8 cellular contexts compared by ENCODE assay signal in the genomic region with DNA sequence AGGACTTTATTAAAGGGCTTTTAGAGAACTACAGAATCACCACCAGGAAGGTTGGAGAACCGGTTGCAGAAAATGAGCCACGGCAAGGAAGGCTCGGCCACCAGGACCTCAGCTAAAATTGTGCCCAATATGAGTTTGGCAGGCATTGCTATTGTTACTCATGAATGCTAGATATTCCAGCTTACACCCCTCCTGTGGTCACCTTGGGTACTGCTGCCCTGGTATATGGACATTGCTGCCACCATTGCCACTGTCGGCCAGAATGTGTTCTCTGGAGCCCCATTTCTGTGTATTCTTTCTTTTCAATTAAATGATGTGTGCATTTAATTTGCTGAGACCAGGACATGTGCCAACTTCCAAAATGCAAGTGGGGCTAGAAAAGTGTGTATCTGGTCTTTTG.
DNase-seq lines count a peak whose midpoint lies in the region; ATAC-seq and TF ChIP-seq lines count a peak whose summit lies in the region.

No MANE protein-coding gene starts in this region.

- no peaks in the 10 kb centered on the region for H3K27me3 Mint-ChIP-seq in endothelial cell (ENCODE audit: unreplicated experiment)
- no peaks in the 10 kb centered on the region for H3K27me3 Mint-ChIP-seq in neural progenitor cell (ENCODE audit: insufficient read depth, low read depth)

- H3K4me1 Mint-ChIP-seq in endothelial cell (ENCODE audit: unreplicated experiment): no peaks in the 10 kb centered on the region
- H3K4me1 Mint-ChIP-seq in neural progenitor cell: no peaks in the 10 kb centered on the region

- no peak overlapping the region for H3K27ac Mint-ChIP-seq in endothelial cell (ENCODE audit: unreplicated experiment)
- no peak overlapping the region for H3K27ac Mint-ChIP-seq in neural progenitor cell

- peak; percentile 20 for DNase-seq in ELF-1 (ENCODE audit: low read depth, low spot score)
- DNase-seq in NB4 (ENCODE audit: low read depth): peak; percentile 39
- DNase-seq in endothelial cell (ENCODE audit: low spot score): peak; percentile 61
- peak; percentile 39 for DNase-seq in neural progenitor cell (ENCODE audit: low spot score)
- no peak for DNase-seq in germinal center (ENCODE audit: low spot score)
- DNase-seq in inferior parietal cortex (ENCODE audit: extremely low spot score): no peak
- DNase-seq in NCI-H2107 treated with DMSO at 0.1 percent for 48 hours (lab: John Stamatoyannopoulos, UW; ENCODE audit: unreplicated experiment): no peak

- H3F3A ChIP-seq in neural progenitor cell (ENCODE audit: low read depth): no peaks in the 10 kb centered on the region

- H3K36me3 Mint-ChIP-seq in endothelial cell (ENCODE audit: low read depth, unreplicated experiment) (no peaks in the 10 kb centered on the region), neural progenitor cell (no peaks in the 10 kb centered on the region)

- H3K9me3 Mint-ChIP-seq in endothelial cell (ENCODE audit: unreplicated experiment): no peaks in the 10 kb centered on the region
- no peaks in the 10 kb centered on the region for H3K9me3 Mint-ChIP-seq in neural progenitor cell

- TF ChIP-seq CTCF in NB4 (IDR thresholded peaks at IDR 0.05; ENCODE audit: low read depth, low read length): peak; percentile 69
- TF ChIP-seq CTCF in endothelial cell (IDR thresholded peaks at IDR 0.05; ENCODE audit: unreplicated experiment): peak; percentile 72
- peak; percentile 55 for TF ChIP-seq CTCF in neural progenitor cell (IDR thresholded peaks at IDR 0.05)

- H3K27me3 ChIP-seq in neural progenitor cell: no peaks in the 10 kb centered on the region

- H3K4me1 ChIP-seq in neural progenitor cell: no peaks in the 10 kb centered on the region

- no peaks in the 10 kb centered on the region for H4K20me1 ChIP-seq in neural progenitor cell (ENCODE audit: low read depth)

- H3K79me2 ChIP-seq in neural progenitor cell (ENCODE audit: low read depth): no peaks in the 10 kb centered on the region

- no peak overlapping the region for H2AFZ ChIP-seq in neural progenitor cell (replicated peaks)

- H3K9me3 ChIP-seq in neural progenitor cell (ENCODE audit: low read depth): no peaks in the 10 kb centered on the region

- no peak overlapping the region for H3K27ac ChIP-seq in neural progenitor cell

- TF ChIP-seq POLR2A in NB4 (IDR thresholded peaks at IDR 0.05; ENCODE audit: extremely low read depth, insufficient read length): no peak

- H3K4me3 ChIP-seq in NB4 (ENCODE audit: low read depth, low read length) (no peak overlapping the region), neural progenitor cell (no peak overlapping the region)

- no peak overlapping the region for H3K4me2 ChIP-seq in neural progenitor cell

- H3K9ac ChIP-seq in neural progenitor cell: no peak overlapping the region

- no peak overlapping the region for H3K4me3 Mint-ChIP-seq in endothelial cell (ENCODE audit: unreplicated experiment)
- H3K4me3 Mint-ChIP-seq in neural progenitor cell: no peak overlapping the region

- H3K36me3 ChIP-seq in neural progenitor cell: no peaks in the 10 kb centered on the region

- peak; percentile 67 for ATAC-seq in GM21515 (IDR thresholded peaks at IDR 0.05; ENCODE audit: unreplicated experiment)

Comparison
In these comparisons a context has a peak if more than half of its experiments do, and no peak if none do; other contexts are left out.
1. DNase-seq: peak in ELF-1 (single experiment), NB4 (single experiment), endothelial cell (single experiment) and neural progenitor cell (single experiment); none in germinal center (single experiment), inferior parietal cortex (single experiment) and NCI-H2107 treated with DMSO at 0.1 percent for 48 hours (single experiment).
2. Peak in every context shown above with its lines, with median percentiles within 50 percentile points of each other: CTCF ChIP-seq.